Comparison of ENCODE assay signal across 34 cellular contexts in genomic region chr5:153018121-153018520, GRCh38.
"Had no signal": no experiment of that assay in that cellular context is flagged by ENCODE, and none has a peak within 500 bp of the region (broad histone marks: within the 10 kb centered on the region; RNA-seq: fewer than 3 reads in every experiment).

No MANE protein-coding gene starts in this region.

- ATAC-seq: activated CD8-positive, alpha-beta T cell treated with anti-CD3 and anti-CD28 coated beads for 36 hours; activated naive CD4-positive, alpha-beta T cell treated with anti-CD3 and anti-CD28 coated beads, Interleukin-2, amount 50 U/mL, for 72 hours; activated T-helper 17 cell treated with anti-CD3 and anti-CD28 coated beads, Interleukin-2, amount 50 U/mL, for 72 hours; body of pancreas had no signal

- H3K4me1 ChIP-seq: adrenal gland, body of pancreas, breast epithelium had no signal

- H3K4me3 Mint-ChIP-seq: activated B cell treated with CpG ODN at 0.5 μM for 24 hours; activated CD4-positive, alpha-beta memory T cell treated with anti-CD3 and anti-CD28 coated beads for 36 hours; activated CD4-positive, alpha-beta T cell treated with anti-CD3 and anti-CD28 coated beads, Interleukin-2, amount 10 ng/mL, durations not matched to agents 24 days and 14 days; activated CD8-positive, alpha-beta T cell treated with anti-CD3 and anti-CD28 coated beads for 36 hours; activated naive CD4-positive, alpha-beta T cell treated with anti-CD3 and anti-CD28 coated beads for 36 hours; activated naive CD8-positive, alpha-beta T cell treated with anti-CD3 and anti-CD28 coated beads for 36 hours; activated T-cell treated with anti-CD3 and anti-CD28 coated beads, Interleukin-2, amount 50 U/mL, for 24 hours; activated T-helper 17 cell treated with anti-CD3 and anti-CD28 coated beads, Interleukin-2, amount 50 U/mL, for 72 hours; T-helper 1 cell treated with Interleukin-12 subunit alpha and Interleukin-12 subunit beta and Interleukin-4 antibody, amounts not matched to agents 30 μg/mL and 1 μg/mL, for 36 hours; T-helper 2 cell treated with Interferon-gamma antibody and Interleukin-4, amounts not matched to agents 5 μg/mL and 100 μg/mL, for 36 hours had no signal

- H3K4me1 Mint-ChIP-seq: activated B cell treated with CpG ODN at 0.5 μM for 24 hours; activated CD4-positive, alpha-beta T cell treated with anti-CD3 and anti-CD28 coated beads, Interleukin-2, amount 10 ng/mL, durations not matched to agents 24 days and 14 days; activated naive CD8-positive, alpha-beta T cell treated with anti-CD3 and anti-CD28 coated beads for 36 hours; activated T-helper 17 cell treated with anti-CD3 and anti-CD28 coated beads, Interleukin-2, amount 50 U/mL, for 72 hours had no signal

- H3K9me3 ChIP-seq: adrenal gland had no signal

- H3K36me3 Mint-ChIP-seq: activated CD4-positive, alpha-beta memory T cell treated with anti-CD3 and anti-CD28 coated beads for 36 hours; activated naive CD8-positive, alpha-beta T cell treated with anti-CD3 and anti-CD28 coated beads for 36 hours had no signal

- H3K4me3 ChIP-seq: adrenal gland, body of pancreas, breast epithelium had no signal

- H3K27ac ChIP-seq: adrenal gland, body of pancreas, brain microvascular endothelial cell, breast epithelium, VCaP had no signal

- H3K27ac Mint-ChIP-seq: activated B cell treated with CpG ODN at 0.5 μM for 24 hours; activated CD4-positive, alpha-beta memory T cell treated with anti-CD3 and anti-CD28 coated beads for 36 hours; activated CD4-positive, alpha-beta T cell treated with anti-CD3 and anti-CD28 coated beads, Interleukin-2, amount 10 ng/mL, durations not matched to agents 24 days and 14 days; activated CD8-positive, alpha-beta T cell treated with anti-CD3 and anti-CD28 coated beads for 36 hours; activated naive CD4-positive, alpha-beta T cell treated with anti-CD3 and anti-CD28 coated beads for 36 hours; activated naive CD4-positive, alpha-beta T cell treated with anti-CD3 and anti-CD28 coated beads, Interleukin-2, amount 50 U/mL, for 72 hours; activated naive CD8-positive, alpha-beta T cell treated with anti-CD3 and anti-CD28 coated beads for 36 hours; activated T-cell treated with anti-CD3 and anti-CD28 coated beads, Interleukin-2, amount 50 U/mL, for 24 hours; activated T-helper 17 cell treated with anti-CD3 and anti-CD28 coated beads, Interleukin-2, amount 50 U/mL, for 72 hours; T-helper 1 cell treated with Interleukin-12 subunit alpha and Interleukin-12 subunit beta and Interleukin-4 antibody, amounts not matched to agents 30 μg/mL and 1 μg/mL, for 36 hours; T-helper 2 cell treated with Interferon-gamma antibody and Interleukin-4, amounts not matched to agents 5 μg/mL and 100 μg/mL, for 36 hours had no signal

- H3K27me3 ChIP-seq: adrenal gland, body of pancreas, brain microvascular endothelial cell, breast epithelium had no signal

- FAIRE-seq: astrocyte, colon, TTC549 had no signal

- DNase-seq: activated B cell treated with CpG ODN at 0.5 μM for 24 hours; activated CD4-positive, alpha-beta memory T cell treated with anti-CD3 and anti-CD28 coated beads for 36 hours; activated CD4-positive, alpha-beta T cell treated with anti-CD3 and anti-CD28 coated beads for 4 hours; activated CD4-positive, alpha-beta T cell treated with anti-CD3 and anti-CD28 coated beads, Interleukin-2, amount 10 ng/mL, durations not matched to agents 24 days and 14 days; activated CD4-positive, alpha-beta T cell treated with anti-CD3 and anti-CD28 coated beads, Interleukin-2, amount 50 U/mL, for 1 hour; activated CD4-positive, alpha-beta T cell treated with anti-CD3 and anti-CD28 coated beads, Interleukin-2, amount 50 U/mL, for 4 hours; activated CD4-positive, CD25-positive, alpha-beta regulatory T cell treated with anti-CD3 and anti-CD28 coated beads, Interleukin-2, amount 50 U/mL, for 72 hours; activated CD8-positive, alpha-beta memory T cell treated with anti-CD3 and anti-CD28 coated beads, Interleukin-2, amount 50 U/mL, for 4 hours; activated CD8-positive, alpha-beta T cell treated with anti-CD3 and anti-CD28 coated beads for 36 hours; activated effector memory CD4-positive, alpha-beta T cell treated with anti-CD3 and anti-CD28 coated beads, Interleukin-2, amount 50 U/mL, for 16 hours; activated gamma-delta T cell treated with Interleukin-2 at 50 U/mL for 16 hours; activated naive CD4-positive, alpha-beta T cell; activated naive CD4-positive, alpha-beta T cell treated with anti-CD3 and anti-CD28 coated beads for 36 hours; activated naive CD4-positive, alpha-beta T cell treated with anti-CD3 and anti-CD28 coated beads, Interleukin-2, amount 50 U/mL, for 16 hours; activated naive CD8-positive, alpha-beta T cell treated with anti-CD3 and anti-CD28 coated beads for 36 hours; activated T-cell treated with anti-CD3 and anti-CD28 coated beads, Interleukin-2, amount 50 U/mL, for 24 hours; activated T-cell treated with anti-CD3 and anti-CD28 coated beads, Interleukin-2, amount 50 U/mL, for 48 hours; adrenal gland; amniotic stem cell; aorta; body of pancreas; brain microvascular endothelial cell; central memory CD4-positive, alpha-beta T cell; T-helper 2 cell; T-helper 9 cell had no signal

- H3K27me3 Mint-ChIP-seq: activated B cell treated with CpG ODN at 0.5 μM for 24 hours; activated CD4-positive, alpha-beta memory T cell treated with anti-CD3 and anti-CD28 coated beads for 36 hours; activated CD4-positive, alpha-beta T cell treated with anti-CD3 and anti-CD28 coated beads, Interleukin-2, amount 10 ng/mL, durations not matched to agents 24 days and 14 days; activated CD8-positive, alpha-beta T cell treated with anti-CD3 and anti-CD28 coated beads for 36 hours; activated naive CD8-positive, alpha-beta T cell treated with anti-CD3 and anti-CD28 coated beads for 36 hours; activated T-cell treated with anti-CD3 and anti-CD28 coated beads, Interleukin-2, amount 50 U/mL, for 24 hours; activated T-helper 17 cell treated with anti-CD3 and anti-CD28 coated beads, Interleukin-2, amount 50 U/mL, for 72 hours had no signal

- H3K36me3 ChIP-seq: adrenal gland, brain microvascular endothelial cell, breast epithelium had no signal
